In genomic region chr1:93845554-93846150, GRCh38 we compare ENCODE assay signal across 8 cellular contexts. TPM values are rescaled to one million over a fixed set of nuclear protein-coding genes. Genes with fewer than 3 reads are reported as not detected.
DNase-seq lines count a peak whose midpoint lies in the region.

No MANE protein-coding gene starts in this region.

- no peaks in the 10 kb centered on the region for H3K36me3 ChIP-seq in HAP-1 (replicated peaks)

- peaks cover 8% of the 10 kb centered on the region for H3K27me3 Mint-ChIP-seq in activated CD4-positive, alpha-beta T cell treated with anti-CD3 and anti-CD28 coated beads, Interleukin-2, amount 10 ng/mL, durations not matched to agents 24 days and 14 days

- peak overlapping the region; percentile 95 for H3K27ac Mint-ChIP-seq in activated CD4-positive, alpha-beta T cell treated with anti-CD3 and anti-CD28 coated beads, Interleukin-2, amount 10 ng/mL, durations not matched to agents 24 days and 14 days

- in situ Hi-C loops in HAP-1 (cut with MboI; ENCODE audit: low sequenced_read_pairs), result loop anchor here (25.0 kb wide), 1 partner anchor 408 kb away; the partner anchor contains the start of gene FNBP1L

- peak overlapping the region; percentile 83 for H3K4me3 ChIP-seq in HAP-1

- H3K9me3 ChIP-seq in HAP-1, result no peaks in the 10 kb centered on the region

- peaks cover 26% of the 10 kb centered on the region for H3K4me1 Mint-ChIP-seq in activated CD4-positive, alpha-beta T cell treated with anti-CD3 and anti-CD28 coated beads, Interleukin-2, amount 10 ng/mL, durations not matched to agents 24 days and 14 days

- peak overlapping the region; percentile 98 for H3K4me3 Mint-ChIP-seq in activated CD4-positive, alpha-beta T cell treated with anti-CD3 and anti-CD28 coated beads, Interleukin-2, amount 10 ng/mL, durations not matched to agents 24 days and 14 days

- no peaks in the 10 kb centered on the region for H3K27me3 ChIP-seq in HAP-1 (ENCODE audit: low read depth)

- H3K4me1 ChIP-seq in HAP-1, result peaks cover 5% of the 10 kb centered on the region

- no peaks in the 10 kb centered on the region for H3K9me3 Mint-ChIP-seq in activated CD4-positive, alpha-beta T cell treated with anti-CD3 and anti-CD28 coated beads, Interleukin-2, amount 10 ng/mL, durations not matched to agents 24 days and 14 days

- H3K36me3 Mint-ChIP-seq in activated CD4-positive, alpha-beta T cell treated with anti-CD3 and anti-CD28 coated beads, Interleukin-2, amount 10 ng/mL, durations not matched to agents 24 days and 14 days (ENCODE audit: low read depth), result no peaks in the 10 kb centered on the region

- intact Hi-C loops in activated CD4-positive, alpha-beta T cell treated with anti-CD3 and anti-CD28 coated beads, Interleukin-2, amount 10 ng/mL, durations not matched to agents 24 days and 14 days (cut with micrococcal nuclease), result loop anchor here (1.0 to 10.0 kb wide), 5 partner anchors 29 to 871 kb away; partner anchors contain the start of genes DR1 and MTF2

- WGBS in adipose tissue, 3 donors, result 22 to 26% (median 24%) methylated on average over 16 of the region's 16 CpGs

- H3K27ac ChIP-seq in adipose tissue (ENCODE audit: low read depth, low read length), result peak overlapping the region; percentile 47

- DNase-seq in activated CD4-positive, alpha-beta T cell treated with anti-CD3 and anti-CD28 coated beads, Interleukin-2, amount 10 ng/mL, durations not matched to agents 24 days and 14 days, result no peak
- no peak for DNase-seq in activated CD4-positive, alpha-beta T cell treated with anti-CD3 and anti-CD28 coated beads, Interleukin-2, amount 50 U/mL, for 1 hour
- DNase-seq in HAP-1 (ENCODE audit: low spot score in 2 of 2) (no peak), NCI-H1417 (lab: John Stamatoyannopoulos, UW) (peak; percentile 31 to 81 (median 75)), iPS-NIHi11 (ENCODE audit: low spot score) (peak; percentile 18), D341Med (ENCODE audit: low spot score) (no peak)
- DNase-seq in stimulated activated CD4-positive, alpha-beta T cell treated with anti-CD3 and anti-CD28 coated beads, Interleukin-4, amount 100 ng/mL, for 1 hour, result peak; percentile 18

RNA-seq across cellular contexts. Expression of gene DNTTIP2, which starts 33.4 kb away (rescaled TPM):
- total RNA-seq in activated CD4-positive, alpha-beta T cell treated with anti-CD3 and anti-CD28 coated beads, Interleukin-2, amount 10 ng/mL, durations not matched to agents 24 days and 14 days, result 85.4 and 89.9 TPM in 2 replicates
- polyA plus RNA-seq in adipose tissue, result 10 to 100 TPM; 12.8 to 41.9 (median 37.4) TPM

Comparison
In these comparisons a context has a peak if more than half of its experiments do, and no peak if none do; other contexts are left out.
1. DNase-seq: peak in NCI-H1417 (3 of 3), iPS-NIHi11 (single experiment) and stimulated activated CD4-positive, alpha-beta T cell treated with anti-CD3 and anti-CD28 coated beads, Interleukin-4, amount 100 ng/mL, for 1 hour (single experiment); none in activated CD4-positive, alpha-beta T cell treated with anti-CD3 and anti-CD28 coated beads, Interleukin-2, amount 10 ng/mL, durations not matched to agents 24 days and 14 days (single experiment), activated CD4-positive, alpha-beta T cell treated with anti-CD3 and anti-CD28 coated beads, Interleukin-2, amount 50 U/mL, for 1 hour (single experiment), HAP-1 (0 of 2) and D341Med (single experiment).